34 cellular contexts compared by ENCODE assay signal in genomic region chr5:165397521-165397920, GRCh38.
"Had no signal": no experiment of that assay in that cellular context is flagged by ENCODE, and none has a peak within 500 bp of the region (broad histone marks: within the 10 kb centered on the region; RNA-seq: fewer than 3 reads in every experiment).

No MANE protein-coding gene starts in this region.

- H3K27ac ChIP-seq: PC-9, RWPE1, SJCRH30, SK-N-MC had no signal

- FAIRE-seq: K562, RCC 7860 had no signal

- H3K4me1 ChIP-seq: SJCRH30 had no signal

- H3K36me3 ChIP-seq: MG63, SJCRH30 had no signal

- H2AFZ ChIP-seq: PC-9 had no signal

- ATAC-seq: K562, Panc1, Right ventricle myocardium inferior, SK-N-SH treated with all-trans-retinoic acid at 6 μM for 48 hours had no signal

- H3K4me2 ChIP-seq: PC-9 had no signal

- DNase-seq: Kasumi-1, KG1, MG63, NCI-H1048, NCI-H1092 treated with DMSO at 0.1 percent for 48 hours, NCI-H1105 treated with DMSO at 0.1 percent for 48 hours, NCI-H1417, NCI-H1436, NCI-H1694, NCI-H187, NCI-H1930, NCI-H2029 treated with DMSO at 0.1 percent for 48 hours, NCI-H2081 treated with DMSO at 0.1 percent for 48 hours, NCI-H2107, NCI-H2171, NCI-H226, NCI-H446 treated with DMSO at 0.1 percent for 48 hours, NCI-H510A, NCI-H524, NCI-H526, NCI-H69, NCI-H748 treated with DMSO at 0.1 percent for 48 hours, NCI-H82, PC-9, SHP77, SIG-M5, SJCRH30 had no signal

- H3K9me3 ChIP-seq: MG63, SJCRH30 had no signal

- H3K27me3 ChIP-seq: MG63, SJCRH30 had no signal

- H3K4me3 ChIP-seq: K562, MG63, PC-9, SJCRH30, SK-N-MC had no signal
